Comparison of ENCODE assay signal across 12 cellular contexts in genomic region chr4:113248320-113248719, GRCh38.
A peak's percentile ranks its signal among the peaks of the same experiment; 100 is the strongest.
DNase-seq lines count a peak whose midpoint lies in the region; ATAC-seq and TF ChIP-seq lines count a peak whose summit lies in the region.
"Had no signal": no experiment of that assay in that cellular context is flagged by ENCODE, and none has a peak within 500 bp of the region (broad histone marks: within the 10 kb centered on the region; RNA-seq: fewer than 3 reads in every experiment).

No MANE protein-coding gene starts in this region.

- ATAC-seq in GM18519 (IDR thresholded peaks at IDR 0.05; ENCODE audit: low FRiP score, unreplicated experiment): no peak

- H3K9me3 ChIP-seq in BE2C: no peaks in the 10 kb centered on the region
- no peaks in the 10 kb centered on the region for H3K9me3 ChIP-seq in NT2/D1 (ENCODE audit: insufficient read depth, low read length)
- H3K9me3 ChIP-seq: suprapubic skin had no signal

- DNase-seq in BE2C (peak; percentile 39), NT2/D1 (ENCODE audit: low read depth, low spot score) (peak; percentile 13), fibroblast of villous mesenchyme (ENCODE audit: low read depth) (no peak), kidney tubule cell (ENCODE audit: low spot score) (no peak), HCEC 1CT (no peak), DMS79 (lab: John Stamatoyannopoulos, UW) (no peak)
- DNase-seq: activated CD4-positive, alpha-beta T cell treated with anti-CD3 and anti-CD28 coated beads, Interleukin-2, amount 10 ng/mL, durations not matched to agents 24 days and 14 days; GOT3; NCI-H187 had no signal

- no peak overlapping the region for H3K4me3 ChIP-seq in BE2C (ENCODE audit: low read depth, low read length)
- no peak overlapping the region for H3K4me3 ChIP-seq in NT2/D1 (ENCODE audit: insufficient read length, low read depth)
- H3K4me3 ChIP-seq in fibroblast of villous mesenchyme (ENCODE audit: low read depth, low read length): no peak overlapping the region
- H3K4me3 ChIP-seq: suprapubic skin had no signal

- H3K36me3 ChIP-seq in BE2C (peaks cover 4% of the 10 kb centered on the region; the same call in 1 of the 2 replicates), NT2/D1 (ENCODE audit: insufficient read depth, insufficient read length, low read length) (no peaks in the 10 kb centered on the region)
- H3K36me3 ChIP-seq: suprapubic skin had no signal

- TF ChIP-seq CTCF in BE2C (IDR thresholded peaks at IDR 0.05; ENCODE audit: low read depth, low read length) (peak; percentile 60), GM12874 (IDR thresholded peaks at IDR 0.05; ENCODE audit: insufficient read depth, low read depth, low read length) (peak; percentile 20; the same call in 1 of the 2 replicates), fibroblast of villous mesenchyme (IDR thresholded peaks at IDR 0.05; ENCODE audit: insufficient read depth, low read depth, low read length) (peak; percentile 29)

- H3K27me3 ChIP-seq in BE2C: no peaks in the 10 kb centered on the region
- H3K27me3 ChIP-seq in NT2/D1 (ENCODE audit: insufficient read depth, insufficient read length): no peaks in the 10 kb centered on the region
- H3K27me3 ChIP-seq: suprapubic skin had no signal

- H3K9ac ChIP-seq in NT2/D1 (ENCODE audit: insufficient read length, low read depth): no peak overlapping the region

- H3K4me1 ChIP-seq in BE2C (no peaks in the 10 kb centered on the region; the same call in 1 of the 2 replicates), NT2/D1 (ENCODE audit: insufficient read depth, insufficient read length) (no peaks in the 10 kb centered on the region)
- H3K4me1 ChIP-seq: suprapubic skin had no signal

Comparison
In these comparisons a context has a peak if more than half of its experiments do, and no peak if none do; other contexts are left out.
1. DNase-seq: peak in BE2C (single experiment) and NT2/D1 (single experiment); none in fibroblast of villous mesenchyme (single experiment), kidney tubule cell (single experiment), HCEC 1CT (single experiment) and DMS79 (single experiment).
2. Peak in every context shown above with its lines, with median percentiles within 50 percentile points of each other: CTCF ChIP-seq.